ENCODE assay signal across 10 cellular contexts in genomic region chr12:108566452-108566851, GRCh38. TPM values are rescaled to one million over a fixed set of nuclear protein-coding genes. Genes with fewer than 3 reads are reported as not detected.
DNase-seq lines count a peak whose midpoint lies in the region; ATAC-seq and TF ChIP-seq lines count a peak whose summit lies in the region.
"Had no signal": no experiment of that assay in that cellular context is flagged by ENCODE, and none has a peak within 500 bp of the region (broad histone marks: within the 10 kb centered on the region; RNA-seq: fewer than 3 reads in every experiment).

No MANE protein-coding gene starts in this region.

- peaks cover 30% of the 10 kb centered on the region for H3K36me3 Mint-ChIP-seq in endothelial cell (ENCODE audit: low read depth, unreplicated experiment)

- H3K27ac Mint-ChIP-seq in endothelial cell (ENCODE audit: unreplicated experiment) = no peak overlapping the region

- POLR2A ChIA-PET in SK-N-SH (lab: Yijun Ruan, JAX) = interaction anchor here (0.8 kb wide), 1 partner anchor 43 kb away, joined by 3 read pairs; no protein-coding TSS in a partner anchor
- POLR2A ChIA-PET in Panc1 (lab: Charles Lee) = no interaction called here

- H3K9me2 ChIP-seq in SK-N-SH = no peaks in the 10 kb centered on the region

- no peak overlapping the region for H3K4me3 ChIP-seq in SK-N-SH (ENCODE audit: low read depth in 2 of 2, low read length in 1 of 2)
- no peak overlapping the region for H3K4me3 ChIP-seq in Panc1 (ENCODE audit: low read depth in 2 of 2, low read length in 2 of 2)
- H3K4me3 ChIP-seq in effector memory CD4-positive, alpha-beta T cell (ENCODE audit: insufficient read depth, low read depth, low read length, poor library complexity, severe bottlenecking) = no peak overlapping the region
- H3K4me3 ChIP-seq in skeletal muscle tissue (ENCODE audit: low read length in 3 of 3) = no peak overlapping the region
- H3K4me3 ChIP-seq: ovary had no signal

- H4K20me1 ChIP-seq in SK-N-SH (ENCODE audit: insufficient read depth) = no peaks in the 10 kb centered on the region; the same call in 1 of the 2 replicates

- WGBS in SK-N-SH (ENCODE audit: low lambda C conversion rate) = 90% methylated on average over 4 of the region's 4 CpGs

- H3K9ac ChIP-seq in SK-N-SH (no peak overlapping the region), skeletal muscle tissue (ENCODE audit: low read depth in 1 of 3, low read length in 3 of 3) (peak overlapping the region in 2 of 3 donors; percentile 5 to 7)

- intact Hi-C loops in Panc1 (cut with micrococcal nuclease; ENCODE audit: unreplicated experiment) = no loop called here

- H3K4me2 ChIP-seq in SK-N-SH = 0 out of 2 replicates have a peak overlapping the region, but pooled peaks have one; percentile 3

- H3K27ac ChIP-seq in SK-N-SH (ENCODE audit: low read depth in 2 of 2, low read length in 1 of 2) = peak overlapping the region; percentile 46 to 86; a peak in 3 of 4 replicates
- H3K27ac ChIP-seq in Panc1 (ENCODE audit: low read length) = peak overlapping the region; percentile 39; the same call in 1 of the 2 replicates
- H3K27ac ChIP-seq in effector memory CD4-positive, alpha-beta T cell (ENCODE audit: insufficient read depth, low read length, poor library complexity, severe bottlenecking) = peak overlapping the region; percentile 51
- H3K27ac ChIP-seq in skeletal muscle tissue (ENCODE audit: low read depth, low read length) = peak overlapping the region; percentile 74
- H3K27ac ChIP-seq: 22Rv1, ovary had no signal

- H3K27me3 Mint-ChIP-seq in endothelial cell (ENCODE audit: unreplicated experiment) = peaks cover 6% of the 10 kb centered on the region

- H3K79me2 ChIP-seq in SK-N-SH (ENCODE audit: insufficient read depth) = peaks cover 28% of the 10 kb centered on the region

- no peaks in the 10 kb centered on the region for H3K27me3 ChIP-seq in SK-N-SH (ENCODE audit: insufficient read depth)
- H3K27me3 ChIP-seq in Panc1 (ENCODE audit: control insufficient read depth, insufficient read depth, low read length) = no peaks in the 10 kb centered on the region
- H3K27me3 ChIP-seq in effector memory CD4-positive, alpha-beta T cell (replicated peaks; ENCODE audit: control insufficient read depth, insufficient read depth, low read length, poor library complexity, severe bottlenecking) = no peaks in the 10 kb centered on the region
- no peaks in the 10 kb centered on the region for H3K27me3 ChIP-seq in skeletal muscle tissue (ENCODE audit: control insufficient read depth in 3 of 3, insufficient read depth in 3 of 3, low read length in 3 of 3)
- H3K27me3 ChIP-seq: ovary had no signal

- CTCF ChIA-PET in SK-N-SH (lab: Yijun Ruan, JAX) (interaction anchor here (0.7 to 16.0 kb wide), 8 partner anchors 10 to 648 kb away, joined by 3 to 503 read pairs (median 3); partner anchors contain the start of gene ALKBH2), Panc1 (lab: Charles Lee) (interaction anchor here (2.8 kb wide), 1 partner anchor 51 kb away, joined by 17 read pairs; no protein-coding TSS in a partner anchor)

- no peak for TF ChIP-seq EP300 in SK-N-SH (IDR thresholded peaks at IDR 0.05; ENCODE audit: borderline replicate concordance in 1 of 2, low read depth in 1 of 2, low read length in 1 of 2)

- H3K36me3 ChIP-seq in SK-N-SH (replicated peaks in 1 of 2; ENCODE audit: control insufficient read depth in 1 of 2, insufficient read depth in 2 of 2, low read length in 1 of 2) (peaks cover 49 to 57% of the 10 kb centered on the region in 2 experiments), Panc1 (ENCODE audit: control insufficient read depth, insufficient read depth, low read length) (peaks cover 30% of the 10 kb centered on the region), skeletal muscle tissue (ENCODE audit: control insufficient read depth in 3 of 3, insufficient read depth in 3 of 3, low read length in 3 of 3) (peaks cover 37 to 57% (median 54%) of the 10 kb centered on the region in 3 donors)
- peaks cover 38% of the 10 kb centered on the region for H3K36me3 ChIP-seq in effector memory CD4-positive, alpha-beta T cell (ENCODE audit: control insufficient read depth, insufficient read depth, low read length)
- H3K36me3 ChIP-seq: ovary had no signal

- H2AFZ ChIP-seq in SK-N-SH (ENCODE audit: low read depth) = no peak overlapping the region

- peaks cover 24% of the 10 kb centered on the region for H3F3A ChIP-seq in SK-N-SH (replicated peaks; ENCODE audit: insufficient read depth)

- TF ChIP-seq RAD21 in SK-N-SH (IDR thresholded peaks at IDR 0.05; ENCODE audit: low read length) = no peak

- peaks cover 31 to 34% of the 10 kb centered on the region in 2 experiments for H3K4me1 ChIP-seq in SK-N-SH (ENCODE audit: control insufficient read depth in 1 of 2, insufficient read depth in 2 of 2, low read depth in 1 of 2, low read length in 1 of 2)
- H3K4me1 ChIP-seq in Panc1 (ENCODE audit: control insufficient read depth, insufficient read depth, low read length) = peaks cover 19% of the 10 kb centered on the region
- H3K4me1 ChIP-seq in effector memory CD4-positive, alpha-beta T cell (ENCODE audit: control insufficient read depth, insufficient read depth, low read length, poor library complexity, severe bottlenecking) = peaks cover 35% of the 10 kb centered on the region
- peaks cover 29 to 48% (median 30%) of the 10 kb centered on the region in 3 donors for H3K4me1 ChIP-seq in skeletal muscle tissue (ENCODE audit: control insufficient read depth in 3 of 3, insufficient read depth in 3 of 3, low read length in 3 of 3)

- ATAC-seq in SK-N-SH treated with all-trans-retinoic acid at 6 μM for 48 hours = no peak
- ATAC-seq in Panc1 = no peak
- no peak for ATAC-seq in HG02571 (IDR thresholded peaks at IDR 0.05; ENCODE audit: unreplicated experiment)
- ATAC-seq in HG03025 (IDR thresholded peaks at IDR 0.05; ENCODE audit: low FRiP score, unreplicated experiment) = no peak

- BruUV-seq in Panc1 (replicated peaks; lab: Mats Ljungman, UMichigan) = no TSS peak

- no peak overlapping the region for H3K4me3 Mint-ChIP-seq in endothelial cell (ENCODE audit: unreplicated experiment)

- no peaks in the 10 kb centered on the region for H3K9me3 ChIP-seq in SK-N-SH
- H3K9me3 ChIP-seq in Panc1 (ENCODE audit: control insufficient read depth, insufficient read depth, low read depth, low read length) = no peaks in the 10 kb centered on the region
- H3K9me3 ChIP-seq in effector memory CD4-positive, alpha-beta T cell (ENCODE audit: control insufficient read depth, low read length) = no peaks in the 10 kb centered on the region
- H3K9me3 ChIP-seq in skeletal muscle tissue (ENCODE audit: control insufficient read depth in 3 of 3, low read length in 3 of 3) = no peaks in the 10 kb centered on the region
- H3K9me3 ChIP-seq: ovary had no signal

- in situ Hi-C loops in Panc1 (cut with HindIII; ENCODE audit: low pct_unique_long_range_greater_than_20kb, low sequenced_read_pairs) = no loop called here

- no peak for DNase-seq in SK-N-SH
- DNase-seq in Panc1 (ENCODE audit: low read depth, low spot score) = no peak
- DNase-seq in effector memory CD4-positive, alpha-beta T cell = no peak
- DNase-seq in endothelial cell (ENCODE audit: low spot score) = no peak

- H3K9me3 Mint-ChIP-seq in endothelial cell (ENCODE audit: unreplicated experiment) = no peaks in the 10 kb centered on the region

- H3K4me1 Mint-ChIP-seq in endothelial cell (ENCODE audit: unreplicated experiment) = peaks cover 7% of the 10 kb centered on the region

- no peak for TF ChIP-seq CTCF in SK-N-SH (IDR thresholded peaks at IDR 0.05)
- no peak for TF ChIP-seq CTCF in Panc1 (IDR thresholded peaks at IDR 0.05)
- TF ChIP-seq CTCF in endothelial cell (IDR thresholded peaks at IDR 0.05; ENCODE audit: unreplicated experiment) = no peak

TF ChIP-seq in SK-N-SH, 30 proteins besides CTCF, POLR2A, EP300 and RAD21 (continues in another document):
- TF ChIP-seq RCOR1 (IDR thresholded peaks at IDR 0.05; ENCODE audit: low read length) (no peak), POLR2AphosphoS5 (IDR thresholded peaks at IDR 0.05; ENCODE audit: low read depth, low read length) (no peak), GABPA (IDR thresholded peaks at IDR 0.05; ENCODE audit: low read depth) (no peak)

TF ChIP-seq in SK-N-SH treated with all-trans-retinoic acid at 6 μM for 48 hours, 23 proteins besides CTCF, POLR2A, EP300 and RAD21:
- TF ChIP-seq GLIS3 (CRISPR knock-in tag; IDR thresholded peaks at IDR 0.05) = no peak
- TF ChIP-seq CSDC2 (CRISPR knock-in tag; IDR thresholded peaks at IDR 0.05) = no peak
- no peak for TF ChIP-seq ZNF70 (CRISPR knock-in tag; IDR thresholded peaks at IDR 0.05)
- no peak for TF ChIP-seq TOX (CRISPR knock-in tag; IDR thresholded peaks at IDR 0.05; ENCODE audit: borderline replicate concordance)
- TF ChIP-seq OSR1 (CRISPR knock-in tag; IDR thresholded peaks at IDR 0.05) = no peak
TF ChIP-seq in SK-N-SH treated with all-trans-retinoic acid at 6 μM for 48 hours: peak in this region for 0.

RNA-seq across cellular contexts. Expression of gene ISCU, which starts 4.1 kb away (rescaled TPM):
- 165 and 166 TPM in 2 replicates for polyA plus RNA-seq in SK-N-SH (2012; rRNA removed)
- 165 and 208 TPM in 2 replicates for polyA plus RNA-seq in SK-N-SH (2012; cell fraction: cytosol; rRNA removed)
- polyA plus RNA-seq in SK-N-SH (2012; cell fraction: nucleus; rRNA removed) = 180 and 206 TPM in 2 replicates
- 66.1 TPM for total RNA-seq in Panc1 (2021; ENCODE audit: unreplicated experiment)
- 42.5 TPM for polyA plus RNA-seq in Panc1 (2012; ENCODE audit: insufficient read length)
- total RNA-seq in skeletal muscle tissue = 83.0 TPM
- total RNA-seq in endothelial cell (ENCODE audit: unreplicated experiment) = 67.8 TPM

RNA-seq across cellular contexts. Expression of gene SART3, which starts 5.5 kb away (rescaled TPM):
- polyA plus RNA-seq in SK-N-SH (2012; rRNA removed) = 23.4 and 28.9 TPM in 2 replicates
- 25.3 and 27.8 TPM in 2 replicates for polyA plus RNA-seq in SK-N-SH (2012; cell fraction: cytosol; rRNA removed)
- 61.7 and 64.4 TPM in 2 replicates for polyA plus RNA-seq in SK-N-SH (2012; cell fraction: nucleus; rRNA removed)
- total RNA-seq in Panc1 (2021; ENCODE audit: unreplicated experiment) (55.9 TPM), skeletal muscle tissue (43.3 TPM), endothelial cell (ENCODE audit: unreplicated experiment) (67.8 TPM)
- 48.9 TPM for polyA plus RNA-seq in Panc1 (2012; ENCODE audit: insufficient read length)

RNA-seq across cellular contexts. Expression of gene TMEM119, which starts 31.4 kb away (rescaled TPM):
- 25.7 and 28.2 TPM in 2 replicates for polyA plus RNA-seq in SK-N-SH (2012; rRNA removed)
- 19.1 and 26.9 TPM in 2 replicates for polyA plus RNA-seq in SK-N-SH (2012; cell fraction: cytosol; rRNA removed)
- 9.4 and 11.8 TPM in 2 replicates for polyA plus RNA-seq in SK-N-SH (2012; cell fraction: nucleus; rRNA removed)
- total RNA-seq in Panc1 (2021; ENCODE audit: unreplicated experiment) (not detected), skeletal muscle tissue (37.1 TPM), endothelial cell (ENCODE audit: unreplicated experiment) (0.36 TPM)
- not detected for polyA plus RNA-seq in Panc1 (2012; ENCODE audit: insufficient read length)

RNA-seq across cellular contexts. Expression of gene FICD, which starts 51.4 kb away (rescaled TPM):
- polyA plus RNA-seq in SK-N-SH (2012; rRNA removed) = 1.0 and 1.2 TPM in 2 replicates
- 1.2 and 1.4 TPM in 2 replicates for polyA plus RNA-seq in SK-N-SH (2012; cell fraction: cytosol; rRNA removed)
- 1.3 and 1.8 TPM in 2 replicates for polyA plus RNA-seq in SK-N-SH (2012; cell fraction: nucleus; rRNA removed)
- total RNA-seq in Panc1 (2021; ENCODE audit: unreplicated experiment) = 10.1 TPM
- polyA plus RNA-seq in Panc1 (2012; ENCODE audit: insufficient read length) = 13.3 TPM
- 1.6 TPM for total RNA-seq in skeletal muscle tissue
- 5.5 TPM for total RNA-seq in endothelial cell (ENCODE audit: unreplicated experiment)

Comparison
In these comparisons a context has a peak if more than half of its experiments do, and no peak if none do; other contexts are left out.
1. RNA of gene TMEM119, which starts 31.4 kb away (total RNA-seq): 37.1 TPM in skeletal muscle tissue (single experiment); 0.36 TPM in endothelial cell (single experiment) and not detected in Panc1 (single experiment); every median in the first group is over 10 times any median in the second.
2. Peak in every context shown above with its lines, with median percentiles within 50 percentile points of each other: H3K27ac ChIP-seq.